Comparison of ENCODE assay signal across 8 cellular contexts in genomic region chr6:44535967-44536366, GRCh38.
"Had no signal": no experiment of that assay in that cellular context is flagged by ENCODE, and none has a peak within 500 bp of the region (broad histone marks: within the 10 kb centered on the region; RNA-seq: fewer than 3 reads in every experiment).

No MANE protein-coding gene starts in this region.

- ATAC-seq: GM12878 had no signal

- DNase-seq: GDM1, GF-D8 had no signal

- H3K4me3 ChIP-seq: GM12878 had no signal

- FAIRE-seq: G401.6, GM12878, GM12891, GM12892, GM18507, GM19239 had no signal
